In the genomic region with DNA sequence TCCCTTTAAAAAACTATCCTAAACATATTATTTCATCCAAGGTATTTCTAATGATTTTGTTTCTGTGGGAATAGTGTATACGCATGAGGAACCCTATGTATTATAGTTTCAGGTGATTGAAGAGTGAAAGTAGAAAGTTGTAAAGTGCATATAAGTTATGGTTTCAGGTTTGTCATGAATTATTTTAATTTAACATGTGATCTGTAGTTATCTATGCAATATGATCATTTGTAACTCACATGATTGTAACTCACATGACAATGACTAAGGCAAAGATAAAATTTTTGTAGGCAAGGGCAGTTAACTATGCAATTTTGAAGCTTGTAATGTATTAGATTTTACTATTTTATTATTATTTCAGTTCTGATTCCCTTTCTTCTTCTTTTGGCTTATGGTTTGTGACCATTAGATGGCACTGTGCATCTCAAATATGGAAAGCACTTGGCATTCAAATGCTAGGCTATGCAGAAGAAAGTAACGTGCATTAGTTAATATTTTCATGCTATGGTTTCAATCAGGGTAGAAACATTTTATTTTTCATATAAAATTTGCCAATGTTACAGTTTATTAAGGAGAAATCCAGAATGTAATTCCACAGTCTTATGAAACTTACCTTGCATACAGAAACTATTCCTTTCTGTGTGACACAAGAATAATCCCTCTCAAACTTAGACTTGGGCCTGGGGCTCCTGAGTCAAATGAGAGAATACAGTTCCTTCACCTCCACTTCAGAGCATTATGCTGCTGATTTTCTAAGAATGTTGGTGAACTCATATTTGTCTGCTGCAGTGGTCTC, we compare ENCODE assay signal across 8 cellular contexts. TPM values are rescaled to one million over a fixed set of nuclear protein-coding genes. Genes with fewer than 3 reads are reported as not detected.
DNase-seq lines count a peak whose midpoint lies in the region; ATAC-seq and TF ChIP-seq lines count a peak whose summit lies in the region.

No MANE protein-coding gene starts in this region.

- no peaks in the 10 kb centered on the region for H3K36me3 ChIP-seq in SK-N-SH (replicated peaks in 1 of 2; ENCODE audit: control insufficient read depth in 1 of 2, insufficient read depth in 2 of 2, low read length in 1 of 2)
- no peaks in the 10 kb centered on the region for H3K36me3 ChIP-seq in gastrocnemius medialis
- H3K36me3 ChIP-seq in suprapubic skin: no peaks in the 10 kb centered on the region

- H3K27me3 ChIP-seq in SK-N-SH (ENCODE audit: insufficient read depth) (no peaks in the 10 kb centered on the region), gastrocnemius medialis (no peaks in the 10 kb centered on the region), suprapubic skin (no peaks in the 10 kb centered on the region)

- peak; percentile 67 for ATAC-seq in activated CD4-positive, alpha-beta T cell treated with anti-CD3 and anti-CD28 coated beads for 36 hours
- peak; percentile 62 for ATAC-seq in gastrocnemius medialis

- no peaks in the 10 kb centered on the region for H3F3A ChIP-seq in SK-N-SH (replicated peaks; ENCODE audit: insufficient read depth)

- no peaks in the 10 kb centered on the region for H3K9me3 Mint-ChIP-seq in activated CD4-positive, alpha-beta T cell treated with anti-CD3 and anti-CD28 coated beads for 36 hours (ENCODE audit: low read depth)

- in situ Hi-C loops in gastrocnemius medialis (cut with MboI; ENCODE audit: low sequenced_read_pairs in 4 of 4): loop anchor here in 3 of 4 donors (5.0 to 25.0 kb wide), 4 partner anchors 158 to 960 kb away; no protein-coding TSS in a partner anchor

- CTCF ChIA-PET in activated CD4-positive, alpha-beta T cell treated with anti-CD3 and anti-CD28 coated beads for 36 hours (lab: Charles Lee): interaction anchor here (0.6 to 2.6 kb wide), 17 partner anchors 8 to 540 kb away, joined by 3 to 10 read pairs (median 5); a partner anchor contains a TSS
- CTCF ChIA-PET in SK-N-SH (lab: Yijun Ruan, JAX): interaction anchor here (0.6 to 2.8 kb wide), 17 partner anchors 8 to 830 kb away, joined by 3 to 15 read pairs (median 5); a partner anchor contains a TSS

- H3K4me2 ChIP-seq in SK-N-SH: 0 out of 2 replicates have a peak overlapping the region, but pooled peaks have one; percentile 4

- no peaks in the 10 kb centered on the region for H3K9me2 ChIP-seq in SK-N-SH

- peak; percentile 86 for TF ChIP-seq CTCF in SK-N-SH (IDR thresholded peaks at IDR 0.05)
- peak; percentile 76 for TF ChIP-seq CTCF in fibroblast of mammary gland (conservative IDR thresholded peaks at IDR 0.05; ENCODE audit: control insufficient read depth, insufficient read depth, low read depth, low read length)
- peak; percentile 23 to 67 (median 55) for TF ChIP-seq CTCF in gastrocnemius medialis (IDR thresholded peaks at IDR 0.05 in 4 of 5, conservative IDR thresholded peaks at IDR 0.05 in 1 of 5)
- TF ChIP-seq CTCF in suprapubic skin (IDR thresholded peaks at IDR 0.05): peak in 1 of 2 donors; percentile 51

- H3K4me1 ChIP-seq in SK-N-SH (ENCODE audit: control insufficient read depth in 1 of 2, insufficient read depth in 2 of 2, low read depth in 1 of 2, low read length in 1 of 2) (no peaks in the 10 kb centered on the region), gastrocnemius medialis (peaks cover 11 to 13% of the 10 kb centered on the region in 2 donors), suprapubic skin (peaks cover 4% of the 10 kb centered on the region)

- 18% methylated on average over 2 of the region's 2 CpGs for WGBS in SK-N-SH (ENCODE audit: low lambda C conversion rate)
- 30% methylated on average over 2 of the region's 2 CpGs for WGBS in suprapubic skin

- H4K20me1 ChIP-seq in SK-N-SH (ENCODE audit: insufficient read depth): no peaks in the 10 kb centered on the region

- no peaks in the 10 kb centered on the region for H3K36me3 Mint-ChIP-seq in activated CD4-positive, alpha-beta T cell treated with anti-CD3 and anti-CD28 coated beads for 36 hours (ENCODE audit: low read depth)

- H2AFZ ChIP-seq in SK-N-SH (ENCODE audit: low read depth): no peak overlapping the region

- H3K27me3 Mint-ChIP-seq in activated CD4-positive, alpha-beta T cell treated with anti-CD3 and anti-CD28 coated beads for 36 hours: no peaks in the 10 kb centered on the region

- peak; percentile 76 for TF ChIP-seq RAD21 in SK-N-SH (IDR thresholded peaks at IDR 0.05; ENCODE audit: low read length)

- H3K27ac Mint-ChIP-seq in activated CD4-positive, alpha-beta T cell treated with anti-CD3 and anti-CD28 coated beads for 36 hours: peak overlapping the region; percentile 29

- TF ChIP-seq POLR2A in gastrocnemius medialis (IDR thresholded peaks at IDR 0.05) (no peak), suprapubic skin (IDR thresholded peaks at IDR 0.05) (no peak)

- H3K9me3 ChIP-seq in SK-N-SH (no peaks in the 10 kb centered on the region), gastrocnemius medialis (no peaks in the 10 kb centered on the region), suprapubic skin (no peaks in the 10 kb centered on the region)

- H3K27ac ChIP-seq in SK-N-SH (ENCODE audit: low read depth in 2 of 2, low read length in 1 of 2) (no peak overlapping the region), gastrocnemius medialis (no peak overlapping the region), suprapubic skin (no peak overlapping the region)

- H3K9ac ChIP-seq in SK-N-SH: no peak overlapping the region

- no peak for TF ChIP-seq EP300 in SK-N-SH (IDR thresholded peaks at IDR 0.05; ENCODE audit: borderline replicate concordance in 1 of 2, low read depth in 1 of 2, low read length in 1 of 2)
- no peak for TF ChIP-seq EP300 in suprapubic skin (IDR thresholded peaks at IDR 0.05)

- H3K4me1 Mint-ChIP-seq in activated CD4-positive, alpha-beta T cell treated with anti-CD3 and anti-CD28 coated beads for 36 hours: peaks cover 54% of the 10 kb centered on the region

- H3K4me3 ChIP-seq in SK-N-SH (ENCODE audit: low read depth in 2 of 2, low read length in 1 of 2): peak overlapping the region in 1 of 2 experiments; percentile 14; a peak in 1 of 4 replicates
- no peak overlapping the region for H3K4me3 ChIP-seq in fibroblast of mammary gland (ENCODE audit: control insufficient read depth, low read depth, low read length)
- no peak overlapping the region for H3K4me3 ChIP-seq in gastrocnemius medialis
- no peak overlapping the region for H3K4me3 ChIP-seq in suprapubic skin

- H3K4me3 Mint-ChIP-seq in activated CD4-positive, alpha-beta T cell treated with anti-CD3 and anti-CD28 coated beads for 36 hours: no peak overlapping the region

- DNase-seq in activated CD4-positive, alpha-beta T cell treated with anti-CD3 and anti-CD28 coated beads for 36 hours: no peak
- no peak for DNase-seq in activated CD4-positive, alpha-beta T cell treated with anti-CD3 and anti-CD28 coated beads for 48 hours
- DNase-seq in HS-27A (ENCODE audit: low read depth) (peak; percentile 17), SK-N-SH (peak; percentile 34), fibroblast of mammary gland (ENCODE audit: low read depth) (peak; percentile 56), gastrocnemius medialis (no peak), suprapubic skin (ENCODE audit: low spot score in 2 of 2) (no peak), UCSD-AML1 (lab: John Stamatoyannopoulos, UW; ENCODE audit: unreplicated experiment) (no peak)

- POLR2A ChIA-PET in activated CD4-positive, alpha-beta T cell treated with anti-CD3 and anti-CD28 coated beads for 36 hours (lab: Charles Lee): no interaction called here
- POLR2A ChIA-PET in SK-N-SH (lab: Yijun Ruan, JAX): no interaction called here

- no peaks in the 10 kb centered on the region for H3K79me2 ChIP-seq in SK-N-SH (ENCODE audit: insufficient read depth)

- intact Hi-C loops in activated CD4-positive, alpha-beta T cell treated with anti-CD3 and anti-CD28 coated beads for 36 hours (cut with DNase I, micrococcal nuclease): loop anchor here (1.0 to 10.0 kb wide), 4 partner anchors 24 to 828 kb away; a partner anchor contains a TSS
- intact Hi-C loops in gastrocnemius medialis (cut with DNase I; ENCODE audit: low total_unique reads): loop anchor here (2.0 to 10.0 kb wide), 2 partner anchors 164 to 538 kb away; no protein-coding TSS in a partner anchor

TF ChIP-seq in SK-N-SH, 30 proteins besides CTCF, POLR2A, EP300 and RAD21:
- TF ChIP-seq MXI1 (IDR thresholded peaks at IDR 0.05; ENCODE audit: low read depth, low read length): no peak
- no peak for TF ChIP-seq NRF1 (IDR thresholded peaks at IDR 0.05; ENCODE audit: low read depth, low read length)
- peak; percentile 38 for TF ChIP-seq SMC3 (IDR thresholded peaks at IDR 0.05; ENCODE audit: low read depth, low read length)

RNA-seq across cellular contexts. Expression of a gene that starts 15.8 kb away (rescaled TPM):
- total RNA-seq in activated CD4-positive, alpha-beta T cell treated with anti-CD3 and anti-CD28 coated beads for 36 hours: 1 to 10 TPM; 1.3 to 2.1 TPM
- 0.13 and 0.15 TPM in 2 replicates for polyA plus RNA-seq in SK-N-SH (2012; rRNA removed)
- polyA plus RNA-seq in SK-N-SH (2012; cell fraction: cytosol; rRNA removed): 0.12 and 0.14 TPM in 2 replicates
- 0.04 and 0.08 TPM in 2 replicates for polyA plus RNA-seq in SK-N-SH (2012; cell fraction: nucleus; rRNA removed)
- 1 to 10 TPM in 1 of 4 donors, under 1 TPM in 2, not detected in 1; 0.39 to 1.7 (median 1.00) TPM for total RNA-seq in gastrocnemius medialis
- total RNA-seq in suprapubic skin: 10 to 100 TPM; 32.7 to 42.0 (median 36.8) TPM

RNA-seq across cellular contexts. Expression of a gene that starts 24.5 kb away (rescaled TPM):
- 100 to 1,000 TPM; 109 to 145 TPM for total RNA-seq in activated CD4-positive, alpha-beta T cell treated with anti-CD3 and anti-CD28 coated beads for 36 hours
- 3.9 and 4.2 TPM in 2 replicates for polyA plus RNA-seq in SK-N-SH (2012; rRNA removed)
- 3.2 and 3.6 TPM in 2 replicates for polyA plus RNA-seq in SK-N-SH (2012; cell fraction: cytosol; rRNA removed)
- polyA plus RNA-seq in SK-N-SH (2012; cell fraction: nucleus; rRNA removed): 4.2 and 5.0 TPM in 2 replicates
- total RNA-seq in gastrocnemius medialis (10 to 100 TPM; 11.3 to 32.4 (median 16.6) TPM), suprapubic skin (100 to 1,000 TPM in 1 of 4 donors, 10 to 100 TPM in 3; 49.5 to 147 (median 59.2) TPM)

Comparison
In these comparisons a context has a peak if more than half of its experiments do, and no peak if none do; other contexts are left out.
1. DNase-seq: peak in HS-27A (single experiment), SK-N-SH (single experiment) and fibroblast of mammary gland (single experiment); none in activated CD4-positive, alpha-beta T cell treated with anti-CD3 and anti-CD28 coated beads for 36 hours (single experiment), activated CD4-positive, alpha-beta T cell treated with anti-CD3 and anti-CD28 coated beads for 48 hours (single experiment), gastrocnemius medialis (0 of 2), suprapubic skin (0 of 2) and UCSD-AML1 (single experiment).
2. RNA of a gene that starts 15.8 kb away (total RNA-seq): 32.7 to 42.0 TPM in suprapubic skin; 1.3 to 2.1 TPM in activated CD4-positive, alpha-beta T cell treated with anti-CD3 and anti-CD28 coated beads for 36 hours and 0.39 to 1.7 TPM in gastrocnemius medialis; every median in the first group is over 10 times any median in the second.